In genomic region chr4:85457752-85458467, GRCh38 we compare ENCODE assay signal across 17 cellular contexts. TPM values are rescaled to one million over a fixed set of nuclear protein-coding genes. Genes with fewer than 3 reads are reported as not detected.
"Had no signal": no experiment of that assay in that cellular context is flagged by ENCODE, and none has a peak within 500 bp of the region (broad histone marks: within the 10 kb centered on the region; RNA-seq: fewer than 3 reads in every experiment).

No MANE protein-coding gene starts in this region.

- DNase-seq: activated CD4-positive, alpha-beta memory T cell treated with anti-CD3 and anti-CD28 coated beads for 36 hours; activated gamma-delta T cell treated with Interleukin-2 at 50 U/mL for 16 hours; activated T-cell treated with anti-CD3 and anti-CD28 coated beads for 4 hours; effector memory CD8-positive, alpha-beta T cell; foreskin melanocyte; heart left ventricle; stimulated activated CD4-positive, alpha-beta T cell treated with anti-CD3 and anti-CD28 coated beads, Interleukin-15, amount 100 ng/mL, for 24 hours; stimulated activated CD4-positive, alpha-beta T cell treated with anti-CD3 and anti-CD28 coated beads, Interleukin-2, amount 100 ng/mL, for 48 hours; stimulated activated naive CD8-positive, alpha-beta T cell treated with anti-CD3 and anti-CD28 coated beads, Interleukin-15, amount 100 ng/mL, for 72 hours; WERI-Rb-1 had no signal

- H3K36me3 ChIP-seq: adrenal gland, heart left ventricle, WERI-Rb-1 had no signal

- ATAC-seq: activated naive CD4-positive, alpha-beta T cell treated with anti-CD3 and anti-CD28 coated beads, Interleukin-2, amount 50 U/mL, for 72 hours; effector memory CD8-positive, alpha-beta T cell; natural killer cell treated with Interleukin-12 subunit alpha and Interleukin-12 subunit beta and Interleukin-15 and Interleukin-18, amount 100 ng/mL, for 72 hours; stimulated activated naive CD8-positive, alpha-beta T cell treated with anti-CD3 and anti-CD28 coated beads, Interleukin-15, amount 100 ng/mL, for 72 hours had no signal

- H3K27me3 ChIP-seq: adrenal gland, heart left ventricle had no signal

- H3K4me3 ChIP-seq: adrenal gland, heart left ventricle, lung, SK-N-MC had no signal

- H3K9me3 ChIP-seq: adrenal gland had no signal

- H3K27ac ChIP-seq: adrenal gland, SK-N-MC, WERI-Rb-1 had no signal

RNA-seq across cellular contexts. Expression of gene ARHGAP24, which starts 17.0 kb away (rescaled TPM):
- total RNA-seq: activated CD4-positive, alpha-beta memory T cell treated with anti-CD3 and anti-CD28 coated beads for 36 hours; activated naive CD4-positive, alpha-beta T cell treated with anti-CD3 and anti-CD28 coated beads, Interleukin-2, amount 50 U/mL, for 72 hours; activated T-helper 1 cell treated with anti-CD3 and anti-CD28 coated beads, Interleukin-12 subunit alpha, Interleukin-12 subunit beta, Interleukin-2, Interleukin-4 antibody, amounts not matched to agents 30 ng/mL and 10 ng/mL and 1 ng/mL, durations not matched to agents 14 hours and 24 hours and 36 hours; T-helper 2 cell treated with Interferon-gamma antibody and Interleukin-4, amounts not matched to agents 100 ng/mL and 5 ng/mL, for 36 hours had no signal
